15 cellular contexts compared by ENCODE assay signal in the genomic region with DNA sequence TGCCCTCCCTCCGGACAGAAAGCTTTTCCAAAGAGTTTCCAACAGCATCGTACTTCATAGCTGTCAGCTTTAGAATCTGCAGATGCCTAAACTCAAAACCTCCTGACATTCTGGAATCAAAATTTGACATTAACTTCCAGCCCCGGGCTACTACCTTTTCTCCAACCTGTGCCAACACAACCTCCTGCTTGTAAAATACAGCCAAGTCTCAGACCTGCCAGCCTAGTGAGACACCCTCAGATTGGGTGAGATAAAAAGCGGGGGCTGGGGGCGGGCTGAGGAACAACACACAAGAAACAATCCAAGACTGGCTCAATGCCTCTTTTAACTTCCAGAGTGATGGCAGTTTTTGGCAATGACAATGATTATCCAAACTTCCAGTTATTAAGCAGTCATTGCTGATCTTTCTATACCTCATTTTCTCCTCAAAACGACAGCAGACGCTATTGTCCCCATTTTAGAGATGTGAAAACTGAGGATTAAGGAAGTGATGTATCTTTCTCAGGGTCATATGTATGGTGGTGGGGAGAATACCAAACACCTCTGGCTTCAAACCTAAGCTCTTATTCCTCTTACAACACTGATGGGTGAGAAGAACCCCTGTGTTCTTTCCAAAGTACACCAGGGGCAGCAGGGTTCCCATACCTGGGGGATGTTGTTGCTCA. TPM values are rescaled to one million over a fixed set of nuclear protein-coding genes. Genes with fewer than 3 reads are reported as not detected.
A peak's percentile ranks its signal among the peaks of the same experiment; 100 is the strongest.
DNase-seq lines count a peak whose midpoint lies in the region; ATAC-seq, FAIRE-seq and TF ChIP-seq lines count a peak whose summit lies in the region.
"Had no signal": no experiment of that assay in that cellular context is flagged by ENCODE, and none has a peak within 500 bp of the region (broad histone marks: within the 10 kb centered on the region; RNA-seq: fewer than 3 reads in every experiment).

No MANE protein-coding gene starts in this region.

- in situ Hi-C loops in K562 (cut with MboI), result no loop called here

- TF ChIP-seq RAD21 in K562 (CRISPR knock-in tag; conservative IDR thresholded peaks at IDR 0.05 in 1 of 2, IDR thresholded peaks at IDR 0.05 in 1 of 2), result no peak

- H4K20me1 ChIP-seq in K562 (replicated peaks; ENCODE audit: control insufficient read depth, insufficient read depth, low read length) (no peaks in the 10 kb centered on the region), smooth muscle cell (ENCODE audit: low read depth) (no peaks in the 10 kb centered on the region), PC-9 (ENCODE audit: insufficient read depth) (no peaks in the 10 kb centered on the region; the same call in 1 of the 2 replicates)

- intact Hi-C loops in K562 (cut with micrococcal nuclease), result no loop called here
- intact Hi-C loops in PC-9 (cut with micrococcal nuclease; ENCODE audit: unreplicated experiment), result loop anchor here (5.0 kb wide), 3 partner anchors 41 to 406 kb away; no protein-coding TSS in a partner anchor

- H3K36me3 ChIP-seq in H7 (replicated peaks; ENCODE audit: control insufficient read depth, insufficient read depth, low read length), result no peaks in the 10 kb centered on the region
- H3K36me3 ChIP-seq in K562 (ENCODE audit: control insufficient read depth, insufficient read depth, low read length), result no peaks in the 10 kb centered on the region
- no peaks in the 10 kb centered on the region for H3K36me3 ChIP-seq in iPS-15b (ENCODE audit: control insufficient read depth, insufficient read depth, low read length)
- H3K36me3 ChIP-seq in smooth muscle cell (ENCODE audit: low read depth), result no peaks in the 10 kb centered on the region
- H3K36me3 ChIP-seq in PC-9 (ENCODE audit: low read depth), result no peaks in the 10 kb centered on the region
- H3K36me3 ChIP-seq: neutrophil had no signal

- no peak for FAIRE-seq in K562 (lab: Jason Lieb, UNC)

- no peak overlapping the region for H3K4me2 ChIP-seq in K562 (ENCODE audit: insufficient read depth, low read length)
- H3K4me2 ChIP-seq in smooth muscle cell, result peak overlapping the region; percentile 84
- H3K4me2 ChIP-seq in PC-9, result no peak overlapping the region
- H3K4me2 ChIP-seq: KMS-11 had no signal

- H3K79me2 ChIP-seq in K562 (ENCODE audit: control insufficient read depth, insufficient read depth, low read length) (no peaks in the 10 kb centered on the region), smooth muscle cell (ENCODE audit: low read depth) (peaks cover 35% of the 10 kb centered on the region), PC-9 (ENCODE audit: low read depth) (no peaks in the 10 kb centered on the region)

- no peaks in the 10 kb centered on the region for H3K9me2 ChIP-seq in PC-9 (ENCODE audit: insufficient read depth)

- no peak for TF ChIP-seq CTCF in K562 (IDR thresholded peaks at IDR 0.05 in 2 of 3, conservative IDR thresholded peaks at IDR 0.05 in 1 of 3; ENCODE audit: insufficient read depth in 2 of 3, low read depth in 1 of 3, low read length in 3 of 3)
- no peak for TF ChIP-seq CTCF in smooth muscle cell (IDR thresholded peaks at IDR 0.05; ENCODE audit: borderline replicate concordance, insufficient read depth, poor library complexity, severe bottlenecking)
- no peak for TF ChIP-seq CTCF in PC-9 (conservative IDR thresholded peaks at IDR 0.05)

- H3F3A ChIP-seq in smooth muscle cell (ENCODE audit: low read depth) (peaks cover 10% of the 10 kb centered on the region), PC-9 (ENCODE audit: insufficient read depth, low read depth) (peaks cover 46% of the 10 kb centered on the region)

- ATAC-seq in K562, result no peak
- ATAC-seq in GM21360 (IDR thresholded peaks at IDR 0.05; ENCODE audit: unreplicated experiment), result no peak
- no peak for ATAC-seq in HG02885 (IDR thresholded peaks at IDR 0.05; ENCODE audit: poor library complexity, unreplicated experiment)
- ATAC-seq: HCT116 had no signal

- 0% methylated on average over 7 of the region's 7 CpGs for WGBS in K562 (ENCODE audit: insufficient coverage, low coverage, missing lambda C conversion rate)
- 62% methylated on average over 7 of the region's 7 CpGs for WGBS in smooth muscle cell (ENCODE audit: low lambda C conversion rate)

- POLR2A ChIA-PET in K562 (lab: Yijun Ruan, JAX), result interaction anchor here (0.5 to 1.1 kb wide), 2 partner anchors 15 to 370 kb away, joined by 3 read pairs; no protein-coding TSS in a partner anchor
- POLR2A ChIA-PET in PC-9 (lab: Charles Lee; ENCODE audit: unreplicated experiment), result no interaction called here

- H3K4me3 ChIP-seq in H7 (ENCODE audit: insufficient read depth, low read depth, low read length) (peak overlapping the region; percentile 10; the same call in 1 of the 2 replicates), K562 (no peak overlapping the region), iPS-15b (ENCODE audit: low read depth, low read length) (peak overlapping the region; percentile 56), smooth muscle cell (peak overlapping the region; percentile 43), PC-9 (no peak overlapping the region)

- H3K9me3 ChIP-seq in K562 (replicated peaks; ENCODE audit: control insufficient read depth, insufficient read depth, low read depth, low read length) (no peaks in the 10 kb centered on the region), iPS-15b (ENCODE audit: control insufficient read depth, insufficient read depth, low read length) (no peaks in the 10 kb centered on the region), smooth muscle cell (replicated peaks; ENCODE audit: low read depth) (no peaks in the 10 kb centered on the region), PC-9 (ENCODE audit: insufficient read depth, low read depth) (no peaks in the 10 kb centered on the region)
- H3K9me3 ChIP-seq: neutrophil had no signal

- TF ChIP-seq POLR2A in K562 (conservative IDR thresholded peaks at IDR 0.05), result no peak

- TF ChIP-seq EP300 in K562 (IDR thresholded peaks at IDR 0.05; ENCODE audit: low read length), result no peak

- CTCF ChIA-PET in K562 (lab: Yijun Ruan, JAX; ENCODE audit: low intra/inter-chr PET ratio), result no interaction called here
- CTCF ChIA-PET in PC-9 (lab: Charles Lee), result no interaction called here

- no peak overlapping the region for H3K27ac ChIP-seq in K562 (ENCODE audit: extremely low read depth, low read depth, low read length)
- H3K27ac ChIP-seq in smooth muscle cell (ENCODE audit: low read depth), result peak overlapping the region; percentile 85
- no peak overlapping the region for H3K27ac ChIP-seq in PC-9
- H3K27ac ChIP-seq: KMS-11, neutrophil had no signal

- BruUV-seq in K562 (replicated peaks; lab: Mats Ljungman, UMichigan), result no TSS peak
- no TSS peak for BruUV-seq in PC-9 (replicated peaks; lab: Mats Ljungman, UMichigan)

- peaks cover 16% of the 10 kb centered on the region for H3K27me3 ChIP-seq in H7 (ENCODE audit: control insufficient read depth, insufficient read depth, low read length)
- no peaks in the 10 kb centered on the region for H3K27me3 ChIP-seq in K562 (ENCODE audit: control insufficient read depth in 2 of 2, insufficient read depth in 2 of 2, low read length in 2 of 2)
- H3K27me3 ChIP-seq in iPS-15b (ENCODE audit: control insufficient read depth, insufficient read depth, low read length), result peaks cover 83% of the 10 kb centered on the region
- no peaks in the 10 kb centered on the region for H3K27me3 ChIP-seq in smooth muscle cell (ENCODE audit: low read depth)
- no peaks in the 10 kb centered on the region for H3K27me3 ChIP-seq in PC-9 (ENCODE audit: insufficient read depth, low read depth)

- H2AFZ ChIP-seq in K562 (ENCODE audit: low read depth, low read length), result no peak overlapping the region
- H2AFZ ChIP-seq in smooth muscle cell (ENCODE audit: low read depth), result no peak overlapping the region
- H2AFZ ChIP-seq in PC-9, result no peak overlapping the region

- H3K9me1 ChIP-seq in K562 (ENCODE audit: control insufficient read depth, insufficient read depth, low read length), result no peaks in the 10 kb centered on the region

- H3K4me1 ChIP-seq in K562 (replicated peaks in 1 of 2; ENCODE audit: control insufficient read depth in 2 of 2, insufficient read depth in 2 of 2, low read length in 2 of 2), result no peaks in the 10 kb centered on the region
- peaks cover 10% of the 10 kb centered on the region for H3K4me1 ChIP-seq in iPS-15b (ENCODE audit: control insufficient read depth, insufficient read depth, low read length)
- H3K4me1 ChIP-seq in smooth muscle cell (ENCODE audit: low read depth), result peaks cover 32% of the 10 kb centered on the region
- H3K4me1 ChIP-seq in PC-9 (replicated peaks; ENCODE audit: insufficient read depth), result peaks cover 62% of the 10 kb centered on the region

- DNase-seq in H7 (no peak), K562 (ENCODE audit: extremely low read depth in 1 of 4, low spot score in 3 of 4) (no peak), smooth muscle cell (lab: John Stamatoyannopoulos, UW; ENCODE audit: unreplicated experiment) (no peak), NCI-H510A (lab: John Stamatoyannopoulos, UW) (no peak), PC-9 (no peak)
- DNase-seq: activated effector memory CD4-positive, alpha-beta T cell treated with anti-CD3 and anti-CD28 coated beads, Interleukin-2, amount 50 U/mL, for 16 hours; NCI-H1930; NCI-H82; stimulated activated CD4-positive, alpha-beta T cell treated with anti-CD3 and anti-CD28 coated beads, Interleukin-15, amount 100 ng/mL, for 24 hours had no signal

- H3K9ac ChIP-seq in K562 (ENCODE audit: insufficient read depth in 1 of 2, low read depth in 2 of 2, low read length in 2 of 2), result no peak overlapping the region
- no peak overlapping the region for H3K9ac ChIP-seq in iPS-15b (ENCODE audit: low read depth, low read length)
- H3K9ac ChIP-seq in smooth muscle cell (ENCODE audit: low read depth), result peak overlapping the region; percentile 53
- H3K9ac ChIP-seq: KMS-11 had no signal

RNA-seq across cellular contexts. Expression of a gene that starts 1.2 kb away (rescaled TPM):
- total RNA-seq in H7 (2014; rRNA removed; shearing (Covaris generic)), result 69.1 and 81.9 TPM in 2 replicates
- total RNA-seq in K562 (2011; cell fraction: chromatin; rRNA removed; ENCODE audit: low replicate concordance), result 0.05 TPM in 1 of 2 replicates, not detected in the other
- 0.17 TPM in 1 of 2 replicates, not detected in the other for total RNA-seq in K562 (2011; cell fraction: nucleolus; rRNA removed)
- not detected in 2 replicates for total RNA-seq in K562 (2011; cell fraction: nucleoplasm; rRNA removed)
- under 0.01 TPM in 1 of 2 replicates, not detected in the other for total RNA-seq in K562 (2014; rRNA removed)
- total RNA-seq in K562 (2014; rRNA removed; fragmentation: Illumina TruSeq; extraction: Trizol), result not detected in 2 replicates
- total RNA-seq in K562 (2015; rRNA removed; fragmentation: Illumina TruSeq; extraction: Trizol), result not detected in 2 replicates
- total RNA-seq in K562 (2021), result 0.16 and 0.29 TPM in 2 replicates
- polyA plus RNA-seq in K562 (2011; rRNA removed), result not detected in 2 replicates
- polyA plus RNA-seq in K562 (2011; cell fraction: cytosol; rRNA removed), result not detected in 2 replicates
- polyA plus RNA-seq in K562 (2011; cell fraction: nucleus; rRNA removed), result not detected in 2 replicates
- 1.1 TPM in 1 of 2 replicates, not detected in the other for polyA plus RNA-seq in K562 (2012)
- not detected in 2 replicates for polyA plus RNA-seq in K562 (2014; fragmentation: Illumina TruSeq; extraction: Trizol)
- polyA plus RNA-seq in K562 (2014; fragmentation: Nextera tagmentation; extraction: Ambion mirVana), result not detected
- not detected in 2 replicates for polyA plus RNA-seq in K562 (2014; rRNA removed)
- polyA minus RNA-seq in K562 (2011; rRNA and poly(A)+ RNA removed), result not detected in 2 replicates
- not detected in 2 replicates for polyA minus RNA-seq in K562 (2011; cell fraction: cytosol; rRNA and poly(A)+ RNA removed)
- not detected in 2 replicates for polyA minus RNA-seq in K562 (2011; cell fraction: nucleus; rRNA and poly(A)+ RNA removed)
- 563 and 581 TPM in 2 replicates for total RNA-seq in smooth muscle cell
- polyA plus RNA-seq in smooth muscle cell, result 365 and 567 TPM in 2 replicates
- total RNA-seq in PC-9 (2021), result 1.1 and 1.9 TPM in 2 replicates

Comparison
In these comparisons a context has a peak if more than half of its experiments do, and no peak if none do; other contexts are left out.
1. H3K4me3 ChIP-seq: peak in H7 (single experiment), iPS-15b (single experiment) and smooth muscle cell (single experiment); none in K562 (single experiment) and PC-9 (single experiment).
2. RNA of a gene that starts 1.2 kb away (total RNA-seq): 563 to 581 TPM in smooth muscle cell and 69.1 to 81.9 TPM in H7; 1.1 to 1.9 TPM in PC-9 and under 0.01 to 0.29 TPM in K562; every median in the first group is over 10 times any median in the second.